Comparison of ENCODE assay signal across 12 cellular contexts in genomic region chr14:99189201-99189801, GRCh38.
DNase-seq lines count a peak whose midpoint lies in the region; FAIRE-seq and TF ChIP-seq lines count a peak whose summit lies in the region.
"Had no signal": no experiment of that assay in that cellular context is flagged by ENCODE, and none has a peak within 500 bp of the region (broad histone marks: within the 10 kb centered on the region; RNA-seq: fewer than 3 reads in every experiment).

No MANE protein-coding gene starts in this region.

- no peak for TF ChIP-seq RAD21 in neural cell (conservative IDR thresholded peaks at IDR 0.05)

- H3K9me2 ChIP-seq in GM23248 (ENCODE audit: insufficient read depth) (no peaks in the 10 kb centered on the region), neural cell (ENCODE audit: insufficient read depth, low read length) (no peaks in the 10 kb centered on the region)

- H3K36me3 Mint-ChIP-seq in astrocyte (ENCODE audit: low read depth, unreplicated experiment) = no peaks in the 10 kb centered on the region
- H3K36me3 Mint-ChIP-seq: naive B cell had no signal

- H3K9ac ChIP-seq in GM23248 = no peak overlapping the region
- H3K9ac ChIP-seq in astrocyte (ENCODE audit: low read length) = no peak overlapping the region
- no peak overlapping the region for H3K9ac ChIP-seq in neural cell (ENCODE audit: low read length)
- H3K9ac ChIP-seq in kidney (ENCODE audit: low read length in 2 of 2) = no peak overlapping the region

- DNase-seq in GM23248 = peak; percentile 8
- peak; percentile 58 to 61 for DNase-seq in activated CD4-positive, alpha-beta T cell treated with anti-CD3 and anti-CD28 coated beads, Interleukin-2, amount 50 U/mL, for 48 hours
- DNase-seq in astrocyte (ENCODE audit: low read depth) = no peak
- DNase-seq in ovary = no peak
- no peak for DNase-seq in tibial artery
- DNase-seq in kidney = no peak
- no peak for DNase-seq in effector CD8-positive, alpha-beta T cell (lab: John Stamatoyannopoulos, UW)
- DNase-seq: activated B cell treated with CpG ODN at 0.5 μM for 24 hours, naive B cell had no signal

- H2AFZ ChIP-seq in GM23248 = no peak overlapping the region
- no peak overlapping the region for H2AFZ ChIP-seq in astrocyte (ENCODE audit: low read depth, low read length)
- no peak overlapping the region for H2AFZ ChIP-seq in neural cell (ENCODE audit: low read depth, low read length)

- H3K27ac Mint-ChIP-seq in astrocyte (ENCODE audit: unreplicated experiment) = no peak overlapping the region
- H3K27ac Mint-ChIP-seq: activated B cell treated with CpG ODN at 0.5 μM for 24 hours, naive B cell had no signal

- no peaks in the 10 kb centered on the region for H3K9me3 Mint-ChIP-seq in astrocyte (ENCODE audit: unreplicated experiment)
- H3K9me3 Mint-ChIP-seq: activated B cell treated with CpG ODN at 0.5 μM for 24 hours had no signal

- no peak overlapping the region for H3K4me2 ChIP-seq in GM23248 (ENCODE audit: unreplicated experiment)
- H3K4me2 ChIP-seq in astrocyte (ENCODE audit: low read length) = peak overlapping the region; percentile 39
- no peak overlapping the region for H3K4me2 ChIP-seq in neural cell (ENCODE audit: low read length)

- H3K27ac ChIP-seq in GM23248 (no peak overlapping the region), astrocyte (ENCODE audit: low read depth, low read length) (no peak overlapping the region), neural cell (ENCODE audit: low read length) (no peak overlapping the region), ovary (no peak overlapping the region), tibial artery (no peak overlapping the region), kidney (ENCODE audit: low read depth in 2 of 2, low read length in 2 of 2) (no peak overlapping the region)
- H3K27ac ChIP-seq: breast epithelium, C4-2B had no signal

- H3K4me1 Mint-ChIP-seq in astrocyte (ENCODE audit: low read depth, unreplicated experiment) = peaks cover 2% of the 10 kb centered on the region
- H3K4me1 Mint-ChIP-seq: activated B cell treated with CpG ODN at 0.5 μM for 24 hours, naive B cell had no signal

- H3K4me1 ChIP-seq in GM23248 (ENCODE audit: insufficient read depth) (no peaks in the 10 kb centered on the region; the same call in 1 of the 2 replicates), astrocyte (ENCODE audit: insufficient read depth, low read length) (peaks cover 10% of the 10 kb centered on the region), ovary (ENCODE audit: insufficient read depth) (peaks cover 4% of the 10 kb centered on the region), tibial artery (peaks cover 0 to 18% (median 12%) of the 10 kb centered on the region in 4 donors), kidney (ENCODE audit: control insufficient read depth in 1 of 2, insufficient read depth in 1 of 2, low read depth in 1 of 2, low read length in 2 of 2) (peaks cover 0 to 2% of the 10 kb centered on the region in 2 donors)
- H3K4me1 ChIP-seq: breast epithelium had no signal

- no peaks in the 10 kb centered on the region for H4K20me1 ChIP-seq in GM23248 (ENCODE audit: insufficient read depth)
- no peaks in the 10 kb centered on the region for H4K20me1 ChIP-seq in astrocyte (ENCODE audit: insufficient read depth, low read length)
- peaks cover 93% of the 10 kb centered on the region for H4K20me1 ChIP-seq in neural cell (ENCODE audit: insufficient read depth)

- H3K9me3 ChIP-seq in GM23248 (ENCODE audit: low read depth) (no peaks in the 10 kb centered on the region), astrocyte (ENCODE audit: insufficient read depth, low read depth, low read length) (no peaks in the 10 kb centered on the region), neural cell (ENCODE audit: low read length) (no peaks in the 10 kb centered on the region), ovary (no peaks in the 10 kb centered on the region), tibial artery (no peaks in the 10 kb centered on the region), kidney (ENCODE audit: control insufficient read depth in 1 of 2, low read length in 2 of 2) (no peaks in the 10 kb centered on the region)
- H3K9me3 ChIP-seq: breast epithelium had no signal

- FAIRE-seq in astrocyte (lab: Jason Lieb, UNC) (no peak), kidney (lab: Jason Lieb, UNC) (no peak)

- in situ Hi-C loops in GM23248 (cut with MboI) = no loop called here

- no peak overlapping the region for H3K4me3 ChIP-seq in GM23248
- no peak overlapping the region for H3K4me3 ChIP-seq in astrocyte (ENCODE audit: insufficient read depth, low read depth, low read length)
- peak overlapping the region; percentile 30 for H3K4me3 ChIP-seq in neural cell (ENCODE audit: low read length)
- no peak overlapping the region for H3K4me3 ChIP-seq in ovary
- no peak overlapping the region for H3K4me3 ChIP-seq in tibial artery
- H3K4me3 ChIP-seq in kidney (ENCODE audit: low read length in 2 of 2) = no peak overlapping the region
- H3K4me3 ChIP-seq: breast epithelium had no signal

- H3K36me3 ChIP-seq in GM23248 (ENCODE audit: low read depth) (no peaks in the 10 kb centered on the region), astrocyte (ENCODE audit: insufficient read depth, low read length) (no peaks in the 10 kb centered on the region), neural cell (ENCODE audit: insufficient read depth, low read length) (no peaks in the 10 kb centered on the region), ovary (no peaks in the 10 kb centered on the region), tibial artery (no peaks in the 10 kb centered on the region), kidney (ENCODE audit: control insufficient read depth in 1 of 2, insufficient read depth in 2 of 2, low read length in 2 of 2) (no peaks in the 10 kb centered on the region)
- H3K36me3 ChIP-seq: breast epithelium had no signal

- peaks cover 23% of the 10 kb centered on the region; the same call in 1 of the 2 replicates for H3K27me3 ChIP-seq in GM23248 (replicated peaks; ENCODE audit: insufficient read depth)
- H3K27me3 ChIP-seq in astrocyte (ENCODE audit: insufficient read depth, low read length) = peaks cover 25% of the 10 kb centered on the region
- no peaks in the 10 kb centered on the region for H3K27me3 ChIP-seq in neural cell (ENCODE audit: insufficient read depth, low read depth, low read length)
- H3K27me3 ChIP-seq in ovary = no peaks in the 10 kb centered on the region
- peaks cover 0 to 11% of the 10 kb centered on the region in 2 donors for H3K27me3 ChIP-seq in tibial artery
- H3K27me3 ChIP-seq: breast epithelium had no signal

- H3K4me3 Mint-ChIP-seq in astrocyte (ENCODE audit: unreplicated experiment) = no peak overlapping the region
- H3K4me3 Mint-ChIP-seq: activated B cell treated with CpG ODN at 0.5 μM for 24 hours, naive B cell had no signal

- no peak for TF ChIP-seq EP300 in neural cell (conservative IDR thresholded peaks at IDR 0.05; ENCODE audit: poor library complexity, severe bottlenecking)
- TF ChIP-seq EP300 in ovary (IDR thresholded peaks at IDR 0.05) = no peak

- TF ChIP-seq CTCF in astrocyte (IDR thresholded peaks at IDR 0.05; ENCODE audit: insufficient read depth, low read depth, low read length) (no peak), neural cell (IDR thresholded peaks at IDR 0.05; ENCODE audit: poor library complexity, severe bottlenecking) (no peak), ovary (IDR thresholded peaks at IDR 0.05) (no peak), tibial artery (IDR thresholded peaks at IDR 0.05) (no peak), kidney (IDR thresholded peaks at IDR 0.05; ENCODE audit: borderline replicate concordance, extremely low read depth, insufficient read depth) (no peak)

- TF ChIP-seq POLR2A in ovary (IDR thresholded peaks at IDR 0.05) = no peak

- WGBS in GM23248 (ENCODE audit: low coverage in 1 of 2, low lambda C conversion rate in 2 of 2, missing lambda C conversion rate in 2 of 2), 2 experiments = 11 to 13% methylated on average over 26 of the region's 26 CpGs
- 77 to 86% (median 81%) methylated on average over 26 of the region's 26 CpGs for WGBS in ovary, 3 donors

- H3F3A ChIP-seq in GM23248 (ENCODE audit: insufficient read depth) (no peaks in the 10 kb centered on the region), neural cell (ENCODE audit: insufficient read depth, low read length, poor library complexity, severe bottlenecking) (no peaks in the 10 kb centered on the region)

- no peaks in the 10 kb centered on the region for H3K79me2 ChIP-seq in GM23248 (ENCODE audit: insufficient read depth)
- no peaks in the 10 kb centered on the region for H3K79me2 ChIP-seq in astrocyte (ENCODE audit: insufficient read depth, low read length)
- H3K79me2 ChIP-seq in neural cell (replicated peaks; ENCODE audit: insufficient read depth, low read length) = peaks cover 92% of the 10 kb centered on the region

- intact Hi-C loops in ovary (cut with DNase I) = loop anchor here in 1 of 4 donors (10.0 kb wide), 1 partner anchor 164 kb away; no protein-coding TSS in a partner anchor
- intact Hi-C loops in tibial artery (cut with DNase I; ENCODE audit: low total_unique reads) = no loop called here
- intact Hi-C loops in kidney (cut with DNase I) = no loop called here

- H3K27me3 Mint-ChIP-seq in astrocyte (ENCODE audit: low read depth, unreplicated experiment) = peaks cover 32% of the 10 kb centered on the region
- H3K27me3 Mint-ChIP-seq: activated B cell treated with CpG ODN at 0.5 μM for 24 hours, naive B cell had no signal

TF ChIP-seq in neural cell, 6 proteins besides CTCF, POLR2A, EP300 and RAD21 (continues in another document):
- TF ChIP-seq POLR2AphosphoS5 (IDR thresholded peaks at IDR 0.05) (no peak), TAF1 (IDR thresholded peaks at IDR 0.05; ENCODE audit: low read depth) (no peak), EZH2 (IDR thresholded peaks at IDR 0.05; ENCODE audit: borderline replicate concordance, insufficient read depth, low read length, poor library complexity, severe bottlenecking) (no peak), SMC3 (conservative IDR thresholded peaks at IDR 0.05; ENCODE audit: poor library complexity) (no peak), MXI1 (conservative IDR thresholded peaks at IDR 0.05; ENCODE audit: poor library complexity, severe bottlenecking) (no peak)

Comparison
In these comparisons a context has a peak if more than half of its experiments do, and no peak if none do; other contexts are left out.
1. DNase-seq: peak in GM23248 (single experiment) and activated CD4-positive, alpha-beta T cell treated with anti-CD3 and anti-CD28 coated beads, Interleukin-2, amount 50 U/mL, for 48 hours (2 of 2); none in astrocyte (single experiment), ovary (0 of 5), tibial artery (0 of 2), kidney (single experiment) and effector CD8-positive, alpha-beta T cell (single experiment).